13 cellular contexts compared by ENCODE assay signal in the genomic region with DNA sequence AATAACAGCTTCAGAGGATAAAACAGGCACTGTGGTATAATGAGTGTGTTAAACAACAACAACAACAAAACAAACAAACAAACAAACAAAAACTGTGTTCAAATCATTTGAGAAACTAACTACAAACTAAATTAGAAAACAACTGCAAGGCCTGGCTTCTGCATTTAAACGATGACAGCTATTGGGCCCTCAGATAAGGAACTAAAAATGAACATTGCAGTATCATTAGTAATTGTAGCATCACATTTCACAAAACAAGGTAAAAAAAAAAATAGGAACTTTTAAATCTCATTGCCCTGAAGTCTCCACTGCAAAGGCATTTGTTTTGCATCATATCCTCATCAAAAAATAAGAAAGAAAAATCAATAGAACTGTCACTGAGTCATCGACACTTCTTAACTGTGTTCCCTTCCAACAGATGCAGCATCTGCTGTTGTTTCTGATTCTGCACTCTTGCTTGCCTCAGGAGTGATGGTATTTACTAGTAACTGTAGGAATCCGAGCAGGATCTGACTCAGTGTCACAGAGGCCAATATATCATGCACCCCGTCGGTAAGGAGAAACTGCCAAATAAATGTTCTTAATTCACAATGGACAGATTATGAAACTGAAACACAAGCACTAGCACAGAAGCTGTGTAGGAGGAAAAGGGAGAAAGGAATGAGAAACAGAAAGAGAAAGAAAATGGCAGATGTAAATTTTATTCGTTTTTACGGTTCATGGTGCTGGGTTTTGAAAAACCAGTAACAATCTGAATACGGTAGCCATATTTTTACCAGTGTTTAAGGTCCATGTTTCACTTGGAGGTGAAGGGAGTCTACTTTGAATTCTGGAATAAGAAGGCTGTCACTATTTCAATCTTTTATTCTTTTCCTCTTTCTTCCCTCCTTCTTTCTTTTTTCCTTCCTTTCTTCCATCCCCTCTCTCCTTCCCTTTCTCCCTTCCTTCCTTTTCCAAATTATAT.
DNase-seq lines count a peak whose midpoint lies in the region; ATAC-seq, FAIRE-seq and TF ChIP-seq lines count a peak whose summit lies in the region.
"Had no signal": no experiment of that assay in that cellular context is flagged by ENCODE, and none has a peak within 500 bp of the region (broad histone marks: within the 10 kb centered on the region; RNA-seq: fewer than 3 reads in every experiment).

No MANE protein-coding gene starts in this region.

- POLR2A ChIA-PET in A549 (lab: Yijun Ruan, JAX) = no interaction called here
- POLR2A ChIA-PET in activated CD4-positive, alpha-beta T cell treated with anti-CD3 and anti-CD28 coated beads for 36 hours (lab: Charles Lee) = no interaction called here

- TF ChIP-seq EP300 in A549 (IDR thresholded peaks at IDR 0.05) (no peak), esophagus muscularis mucosa (IDR thresholded peaks at IDR 0.05) (no peak)

- no peaks in the 10 kb centered on the region for H3K36me3 Mint-ChIP-seq in activated CD4-positive, alpha-beta T cell treated with anti-CD3 and anti-CD28 coated beads for 36 hours (ENCODE audit: low read depth)

- H3K4me1 Mint-ChIP-seq in activated CD4-positive, alpha-beta T cell treated with anti-CD3 and anti-CD28 coated beads for 36 hours = no peaks in the 10 kb centered on the region
- H3K4me1 Mint-ChIP-seq: activated naive CD8-positive, alpha-beta T cell treated with anti-CD3 and anti-CD28 coated beads, Interleukin-2, amount 10 ng/mL, durations not matched to agents 7 days and 5 days; B cell had no signal

- 0 out of 3 replicates have a peak, but pooled peaks cover 5% of the 10 kb centered on the region for H3K4me1 ChIP-seq in A549
- H3K4me1 ChIP-seq in esophagus muscularis mucosa = peaks cover 0 to 33% (median 28%) of the 10 kb centered on the region in 4 donors
- peaks cover 10% of the 10 kb centered on the region for H3K4me1 ChIP-seq in muscle layer of colon (ENCODE audit: insufficient read depth, low read length)

- peak; percentile 74 to 81 for ATAC-seq in A549
- ATAC-seq in activated CD4-positive, alpha-beta T cell treated with anti-CD3 and anti-CD28 coated beads for 36 hours = no peak

- CTCF ChIA-PET in A549 (lab: Yijun Ruan, JAX) = no interaction called here
- CTCF ChIA-PET in activated CD4-positive, alpha-beta T cell treated with anti-CD3 and anti-CD28 coated beads for 36 hours (lab: Charles Lee) = no interaction called here

- no peak for TF ChIP-seq RAD21 in A549 (conservative IDR thresholded peaks at IDR 0.05 in 1 of 2, IDR thresholded peaks at IDR 0.05 in 1 of 2)

- H3K27me3 ChIP-seq in esophagus muscularis mucosa (no peaks in the 10 kb centered on the region), muscle layer of colon (ENCODE audit: control insufficient read depth in 1 of 2, insufficient read depth in 2 of 2, low read length in 2 of 2) (no peaks in the 10 kb centered on the region)

- intact Hi-C loops in esophagus muscularis mucosa (cut with DNase I) = no loop called here
- intact Hi-C loops in activated CD4-positive, alpha-beta T cell treated with anti-CD3 and anti-CD28 coated beads for 36 hours (cut with DNase I, micrococcal nuclease) = no loop called here

- peak overlapping the region; percentile 47 for H3K9ac ChIP-seq in muscle layer of colon (ENCODE audit: low read length)

- no peaks in the 10 kb centered on the region for H3K27me3 Mint-ChIP-seq in activated CD4-positive, alpha-beta T cell treated with anti-CD3 and anti-CD28 coated beads for 36 hours
- H3K27me3 Mint-ChIP-seq: activated naive CD8-positive, alpha-beta T cell treated with anti-CD3 and anti-CD28 coated beads, Interleukin-2, amount 10 ng/mL, durations not matched to agents 7 days and 5 days; B cell had no signal

- no peak for FAIRE-seq in A549 (lab: Jason Lieb, UNC)
- FAIRE-seq: GM18507 had no signal

- H3K9me3 Mint-ChIP-seq in activated CD4-positive, alpha-beta T cell treated with anti-CD3 and anti-CD28 coated beads for 36 hours (ENCODE audit: low read depth) = peaks cover 2% of the 10 kb centered on the region

- H3K27ac ChIP-seq in A549 (peak overlapping the region; percentile 47 to 54; a peak in 5 of 6 replicates), esophagus muscularis mucosa (replicated peaks in 1 of 4) (peak overlapping the region in 3 of 4 donors; percentile 45 to 62 (median 50)), muscle layer of colon (ENCODE audit: low read depth, low read length) (no peak overlapping the region)
- H3K27ac ChIP-seq: VCaP had no signal

- DNase-seq in A549 (ENCODE audit: low read depth in 1 of 2, low spot score in 1 of 2) (peak in 1 of 2 experiments; percentile 31), NCI-H446 treated with DMSO at 0.1 percent for 48 hours (lab: John Stamatoyannopoulos, UW) (peak; percentile 36), esophagus muscularis mucosa (ENCODE audit: extremely low spot score) (no peak), iPS-NIHi7 (ENCODE audit: extremely low spot score) (no peak), activated gamma-delta T cell (lab: John Stamatoyannopoulos, UW) (no peak), DMS 273 (lab: John Stamatoyannopoulos, UW; ENCODE audit: unreplicated experiment) (no peak)
- no peak for DNase-seq in activated CD4-positive, alpha-beta T cell treated with anti-CD3 and anti-CD28 coated beads for 36 hours
- DNase-seq: activated naive CD8-positive, alpha-beta T cell treated with anti-CD3 and anti-CD28 coated beads, Interleukin-2, amount 10 ng/mL, durations not matched to agents 7 days and 5 days; NCI-H2029 had no signal

- H3K9me3 ChIP-seq in A549 = no peaks in the 10 kb centered on the region
- H3K9me3 ChIP-seq in esophagus muscularis mucosa = no peaks in the 10 kb centered on the region
- H3K9me3 ChIP-seq in muscle layer of colon (ENCODE audit: low read length) = no peaks in the 10 kb centered on the region

- 7% methylated on average over 8 of the region's 8 CpGs for WGBS in A549 (ENCODE audit: missing lambda C conversion rate)
- 40% methylated on average over 8 of the region's 8 CpGs for WGBS in esophagus muscularis mucosa

- TF ChIP-seq CTCF in A549 (IDR thresholded peaks at IDR 0.05) (no peak), esophagus muscularis mucosa (IDR thresholded peaks at IDR 0.05) (no peak)

- no peaks in the 10 kb centered on the region for H3K36me3 ChIP-seq in esophagus muscularis mucosa
- no peaks in the 10 kb centered on the region for H3K36me3 ChIP-seq in muscle layer of colon (ENCODE audit: insufficient read depth, low read length)

- H3K4me3 ChIP-seq in A549 (peak overlapping the region; percentile 30; the same call in 2 of the 3 replicates), esophagus muscularis mucosa (peak overlapping the region; percentile 31 to 41 (median 37)), muscle layer of colon (ENCODE audit: low read depth in 1 of 2, low read length in 2 of 2) (peak overlapping the region; percentile 28 to 65)

- no peak overlapping the region for H3K4me3 Mint-ChIP-seq in activated CD4-positive, alpha-beta T cell treated with anti-CD3 and anti-CD28 coated beads for 36 hours
- H3K4me3 Mint-ChIP-seq: activated naive CD8-positive, alpha-beta T cell treated with anti-CD3 and anti-CD28 coated beads, Interleukin-2, amount 10 ng/mL, durations not matched to agents 7 days and 5 days; B cell had no signal

- H3K27ac Mint-ChIP-seq in activated CD4-positive, alpha-beta T cell treated with anti-CD3 and anti-CD28 coated beads for 36 hours = no peak overlapping the region
- H3K27ac Mint-ChIP-seq: activated naive CD8-positive, alpha-beta T cell treated with anti-CD3 and anti-CD28 coated beads, Interleukin-2, amount 10 ng/mL, durations not matched to agents 7 days and 5 days; B cell had no signal

- H3K4me2 ChIP-seq in A549 = peak overlapping the region; percentile 71

- no peak for TF ChIP-seq POLR2A in A549 (IDR thresholded peaks at IDR 0.05; ENCODE audit: low read length)
- TF ChIP-seq POLR2A in esophagus muscularis mucosa (IDR thresholded peaks at IDR 0.05; ENCODE audit: low read depth) = no peak

TF ChIP-seq in A549, 52 proteins besides CTCF, POLR2A, EP300 and RAD21 (continues in another document):
- no peak for TF ChIP-seq BHLHE40 (IDR thresholded peaks at IDR 0.05; ENCODE audit: low read depth, low read length)
- TF ChIP-seq GATA3 (IDR thresholded peaks at IDR 0.05; ENCODE audit: borderline replicate concordance) = no peak
- no peak for TF ChIP-seq ESRRA (IDR thresholded peaks at IDR 0.05; ENCODE audit: borderline replicate concordance, low read length)
- no peak for TF ChIP-seq HMGXB4 (CRISPR knock-in tag; IDR thresholded peaks at IDR 0.05; ENCODE audit: borderline replicate concordance)
- TF ChIP-seq, protein P1, sequence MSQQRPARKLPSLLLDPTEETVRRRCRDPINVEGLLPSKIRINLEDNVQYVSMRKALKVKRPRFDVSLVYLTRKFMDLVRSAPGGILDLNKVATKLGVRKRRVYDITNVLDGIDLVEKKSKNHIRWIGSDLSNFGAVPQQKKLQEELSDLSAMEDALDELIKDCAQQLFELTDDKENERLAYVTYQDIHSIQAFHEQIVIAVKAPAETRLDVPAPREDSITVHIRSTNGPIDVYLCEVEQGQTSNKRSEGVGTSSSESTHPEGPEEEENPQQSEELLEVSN (IDR thresholded peaks at IDR 0.05; ENCODE audit: borderline replicate concordance, low read depth) = no peak
- no peak for TF ChIP-seq ZSCAN20 (CRISPR knock-in tag; IDR thresholded peaks at IDR 0.05)
- TF ChIP-seq, protein P2, sequence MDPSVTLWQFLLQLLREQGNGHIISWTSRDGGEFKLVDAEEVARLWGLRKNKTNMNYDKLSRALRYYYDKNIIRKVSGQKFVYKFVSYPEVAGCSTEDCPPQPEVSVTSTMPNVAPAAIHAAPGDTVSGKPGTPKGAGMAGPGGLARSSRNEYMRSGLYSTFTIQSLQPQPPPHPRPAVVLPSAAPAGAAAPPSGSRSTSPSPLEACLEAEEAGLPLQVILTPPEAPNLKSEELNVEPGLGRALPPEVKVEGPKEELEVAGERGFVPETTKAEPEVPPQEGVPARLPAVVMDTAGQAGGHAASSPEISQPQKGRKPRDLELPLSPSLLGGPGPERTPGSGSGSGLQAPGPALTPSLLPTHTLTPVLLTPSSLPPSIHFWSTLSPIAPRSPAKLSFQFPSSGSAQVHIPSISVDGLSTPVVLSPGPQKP (IDR thresholded peaks at IDR 0.05; ENCODE audit: low read depth, low read length) = no peak
- no peak for TF ChIP-seq JUNB (IDR thresholded peaks at IDR 0.05)
